ENCODE assay signal across 8 cellular contexts in genomic region chr6:79947191-79948173, GRCh38. TPM values are rescaled to one million over a fixed set of nuclear protein-coding genes. Genes with fewer than 3 reads are reported as not detected.
DNase-seq lines count a peak whose midpoint lies in the region; ATAC-seq and TF ChIP-seq lines count a peak whose summit lies in the region.

ELOVL4 (minus strand) TSS chr6:79947553; CDS start chr6:79947279, 274 bp downstream.

- H3K4me1 Mint-ChIP-seq in HFFc6 (ENCODE audit: low read depth), result peaks cover 29% of the 10 kb centered on the region
- peaks cover 29% of the 10 kb centered on the region for H3K4me1 Mint-ChIP-seq in activated CD4-positive, alpha-beta T cell treated with anti-CD3 and anti-CD28 coated beads for 36 hours

- POLR2A ChIA-PET in activated CD4-positive, alpha-beta T cell treated with anti-CD3 and anti-CD28 coated beads for 36 hours (lab: Charles Lee), result no interaction called here

- H3K9me3 Mint-ChIP-seq in HFFc6, result no peaks in the 10 kb centered on the region
- no peaks in the 10 kb centered on the region for H3K9me3 Mint-ChIP-seq in activated CD4-positive, alpha-beta T cell treated with anti-CD3 and anti-CD28 coated beads for 36 hours (ENCODE audit: low read depth)

- ATAC-seq in activated CD4-positive, alpha-beta T cell treated with anti-CD3 and anti-CD28 coated beads for 36 hours, result peak; percentile 84

- peak within 1 kb of the TSS; percentile 21 for H3K27ac ChIP-seq in cingulate gyrus (ENCODE audit: low read depth, low read length)

- intact Hi-C loops in activated CD4-positive, alpha-beta T cell treated with anti-CD3 and anti-CD28 coated beads for 36 hours (cut with DNase I, micrococcal nuclease), result loop anchor here (1.0 to 5.0 kb wide), 5 partner anchors 57 to 1805 kb away; partner anchors contain the start of genes BCKDHB (in 2 of the 2), TENT5A (in 2 of the 2) and TTK (in 2 of the 2)

- peaks cover 7% of the 10 kb centered on the region; the same call in 1 of the 2 replicates for H3K27me3 Mint-ChIP-seq in HFFc6 (ENCODE audit: insufficient read depth)
- H3K27me3 Mint-ChIP-seq in activated CD4-positive, alpha-beta T cell treated with anti-CD3 and anti-CD28 coated beads for 36 hours, result peaks cover 29% of the 10 kb centered on the region

- peak within 1 kb of the TSS; percentile 93 for H3K4me3 Mint-ChIP-seq in HFFc6
- H3K4me3 Mint-ChIP-seq in activated CD4-positive, alpha-beta T cell treated with anti-CD3 and anti-CD28 coated beads for 36 hours, result peak within 1 kb of the TSS; percentile 82

- no peaks in the 10 kb centered on the region for H3K36me3 Mint-ChIP-seq in HFFc6 (ENCODE audit: low read depth)
- no peaks in the 10 kb centered on the region for H3K36me3 Mint-ChIP-seq in activated CD4-positive, alpha-beta T cell treated with anti-CD3 and anti-CD28 coated beads for 36 hours (ENCODE audit: low read depth)

- CTCF ChIA-PET in activated CD4-positive, alpha-beta T cell treated with anti-CD3 and anti-CD28 coated beads for 36 hours (lab: Charles Lee), result interaction anchor here (0.9 to 2.9 kb wide), 9 partner anchors 13 to 159 kb away, joined by 3 to 34 read pairs (median 4); partner anchors contain the start of gene BCKDHB

- DNase-seq in DMS79 (lab: John Stamatoyannopoulos, UW), result peak; percentile 82
- peak; percentile 63 for DNase-seq in HFFc6
- peak; percentile 43 for DNase-seq in NCI-H2029 (lab: John Stamatoyannopoulos, UW)
- peak; percentile 82 for DNase-seq in activated CD4-positive, alpha-beta T cell treated with anti-CD3 and anti-CD28 coated beads for 36 hours
- peak; percentile 91 for DNase-seq in left kidney (ENCODE audit: low read depth, low spot score)
- peak in 3 of 4 experiments; percentile 16 to 48 (median 29) for DNase-seq in stimulated activated CD4-positive, alpha-beta T cell treated with anti-CD3 and anti-CD28 coated beads, Interleukin-1b, Interleukin-23, amount 100 ng/mL, for 24 hours (ENCODE audit: low read depth in 4 of 4, low spot score in 1 of 4)
- no peak for DNase-seq in GF-D8 (lab: John Stamatoyannopoulos, UW)

- no peak for TF ChIP-seq CTCF in HFFc6 (IDR thresholded peaks at IDR 0.05)

- H3K27ac Mint-ChIP-seq in HFFc6, result peak within 1 kb of the TSS; percentile 6
- H3K27ac Mint-ChIP-seq in activated CD4-positive, alpha-beta T cell treated with anti-CD3 and anti-CD28 coated beads for 36 hours, result peak within 1 kb of the TSS; percentile 43

RNA-seq across cellular contexts. Expression of gene ELOVL4, which starts in this region (rescaled TPM):
- total RNA-seq in HFFc6 (2021; fragmentation: NEBNext Ultra II Directional; extraction: Animal tissue kit (Norgen Biotek cat#: 25700)), result 1 to 10 TPM; 5.7 to 7.4 (median 6.7) TPM
- total RNA-seq in activated CD4-positive, alpha-beta T cell treated with anti-CD3 and anti-CD28 coated beads for 36 hours, result 1 to 10 TPM; 1.3 to 1.6 TPM
